ENCODE assay signal across 1 cellular context in genomic region chr2:205754285-205754923, GRCh38.
TF ChIP-seq lines count a peak whose summit lies in the region.

No MANE protein-coding gene starts in this region.

TF ChIP-seq in HCT116, 20 proteins besides CTCF, POLR2A, EP300 and RAD21 (continued from another document):
- no peak for TF ChIP-seq REST (IDR thresholded peaks at IDR 0.05; ENCODE audit: low read depth)
- TF ChIP-seq EZH2phosphoT487 (IDR thresholded peaks at IDR 0.05; ENCODE audit: borderline replicate concordance), result no peak
- no peak for TF ChIP-seq SP1 (IDR thresholded peaks at IDR 0.05; ENCODE audit: low read depth)
- TF ChIP-seq SRF (IDR thresholded peaks at IDR 0.05; ENCODE audit: low read depth), result no peak
- no peak for TF ChIP-seq POLR2AphosphoS5 (IDR thresholded peaks at IDR 0.05; ENCODE audit: low read depth, low read length)
- TF ChIP-seq, protein P1, sequence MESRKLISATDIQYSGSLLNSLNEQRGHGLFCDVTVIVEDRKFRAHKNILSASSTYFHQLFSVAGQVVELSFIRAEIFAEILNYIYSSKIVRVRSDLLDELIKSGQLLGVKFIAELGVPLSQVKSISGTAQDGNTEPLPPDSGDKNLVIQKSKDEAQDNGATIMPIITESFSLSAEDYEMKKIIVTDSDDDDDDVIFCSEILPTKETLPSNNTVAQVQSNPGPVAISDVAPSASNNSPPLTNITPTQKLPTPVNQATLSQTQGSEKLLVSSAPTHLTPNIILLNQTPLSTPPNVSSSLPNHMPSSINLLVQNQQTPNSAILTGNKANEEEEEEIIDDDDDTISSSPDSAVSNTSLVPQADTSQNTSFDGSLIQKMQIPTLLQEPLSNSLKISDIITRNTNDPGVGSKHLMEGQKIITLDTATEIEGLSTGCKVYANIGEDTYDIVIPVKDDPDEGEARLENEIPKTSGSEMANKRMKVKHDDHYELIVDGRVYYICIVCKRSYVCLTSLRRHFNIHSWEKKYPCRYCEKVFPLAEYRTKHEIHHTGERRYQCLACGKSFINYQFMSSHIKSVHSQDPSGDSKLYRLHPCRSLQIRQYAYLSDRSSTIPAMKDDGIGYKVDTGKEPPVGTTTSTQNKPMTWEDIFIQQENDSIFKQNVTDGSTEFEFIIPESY (IDR thresholded peaks at IDR 0.05; ENCODE audit: extremely low read depth, insufficient replicate concordance, low read length), result no peak
- TF ChIP-seq ZFX (IDR thresholded peaks at IDR 0.05), result no peak
- TF ChIP-seq MAX (IDR thresholded peaks at IDR 0.05), result no peak
TF ChIP-seq in HCT116: peak in this region for 0.
